Comparison of ENCODE assay signal across 16 cellular contexts in the genomic region with DNA sequence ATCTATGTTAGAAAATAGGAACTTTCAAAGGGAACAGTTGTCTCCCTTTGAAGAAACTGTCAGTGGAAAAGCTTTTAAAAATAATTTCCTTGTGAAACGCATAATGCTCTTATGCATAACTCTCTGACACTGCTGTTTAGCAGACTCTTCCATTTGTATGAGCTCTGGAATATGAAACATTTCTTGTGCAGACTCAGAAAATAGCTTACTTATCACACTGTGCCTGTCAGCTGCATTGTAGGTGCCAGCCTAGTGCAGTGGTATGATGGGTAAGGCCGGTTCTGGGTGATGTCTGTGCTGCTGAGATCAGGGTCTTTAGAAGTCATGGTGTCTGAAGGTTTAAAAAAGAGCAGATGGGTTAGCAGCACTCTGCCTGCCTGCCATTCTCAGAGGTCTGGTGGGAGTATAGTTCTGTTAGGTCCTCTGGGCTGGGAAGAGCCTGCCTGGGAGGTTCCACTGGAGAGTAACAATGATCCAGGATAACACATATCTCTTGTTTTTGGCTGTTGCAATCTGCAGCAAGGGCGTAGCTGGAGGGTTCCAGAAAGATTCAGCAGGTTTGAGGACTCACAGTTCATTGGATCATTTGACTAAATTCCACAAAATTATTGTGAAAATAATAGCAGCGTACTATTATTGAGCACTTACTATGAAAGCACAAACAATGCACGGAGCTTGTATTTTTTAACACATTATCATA.
"Had no signal": no experiment of that assay in that cellular context is flagged by ENCODE, and none has a peak within 500 bp of the region (broad histone marks: within the 10 kb centered on the region; RNA-seq: fewer than 3 reads in every experiment).

No MANE protein-coding gene starts in this region.

- H3K36me3 ChIP-seq: lower lobe of right lung, ovary, tibial artery had no signal

- H3K4me3 ChIP-seq: coronary artery, lower lobe of right lung, ovary, tibial artery had no signal

- H3K4me1 ChIP-seq: lower lobe of right lung, tibial artery had no signal

- H3K9me3 ChIP-seq: lower lobe of right lung, ovary, tibial artery had no signal

- H3K4me1 Mint-ChIP-seq: central memory CD8-positive, alpha-beta T cell; naive B cell; stimulated activated effector memory CD8-positive, alpha-beta T cell treated with anti-CD3 and anti-CD28 coated beads, Interleukin-12 subunit alpha, Interleukin-12 subunit beta, amount 100 ng/mL, for 72 hours had no signal

- H3K27me3 ChIP-seq: ovary, tibial artery had no signal

- DNase-seq: activated CD4-positive, alpha-beta T cell treated with anti-CD3 and anti-CD28 coated beads for 1 hour; activated CD4-positive, alpha-beta T cell treated with anti-CD3 and anti-CD28 coated beads, Interleukin-2, amount 50 U/mL, for 48 hours; activated naive CD4-positive, alpha-beta T cell treated with anti-CD3 and anti-CD28 coated beads, Interleukin-2, amount 50 U/mL, for 16 hours; activated T-cell treated with anti-CD3 and anti-CD28 coated beads, Interleukin-2, amount 50 U/mL, for 1 hour; kidney glomerular epithelial cell; lower lobe of right lung; naive B cell; ovary; stimulated activated CD4-positive, alpha-beta T cell treated with anti-CD3 and anti-CD28 coated beads, Interleukin-12 subunit alpha, Interleukin-12 subunit beta, amount 100 ng/mL, for 4 hours; stimulated activated CD4-positive, alpha-beta T cell treated with anti-CD3 and anti-CD28 coated beads, Interleukin-2, amount 100 ng/mL, for 24 hours; tibial artery had no signal

- H3K4me3 Mint-ChIP-seq: central memory CD8-positive, alpha-beta T cell; naive B cell; stimulated activated effector memory CD8-positive, alpha-beta T cell treated with anti-CD3 and anti-CD28 coated beads, Interleukin-12 subunit alpha, Interleukin-12 subunit beta, amount 100 ng/mL, for 72 hours; T-helper 2 cell treated with Interferon-gamma antibody and Interleukin-4, amounts not matched to agents 5 μg/mL and 100 μg/mL, for 36 hours had no signal

- ATAC-seq: esophagus mucosa; lower lobe of right lung; stimulated activated effector memory CD8-positive, alpha-beta T cell treated with anti-CD3 and anti-CD28 coated beads, Interleukin-12 subunit alpha, Interleukin-12 subunit beta, amount 100 ng/mL, for 72 hours had no signal

- H3K36me3 Mint-ChIP-seq: naive B cell; stimulated activated effector memory CD8-positive, alpha-beta T cell treated with anti-CD3 and anti-CD28 coated beads, Interleukin-12 subunit alpha, Interleukin-12 subunit beta, amount 100 ng/mL, for 72 hours had no signal

- H3K9me3 Mint-ChIP-seq: central memory CD8-positive, alpha-beta T cell; naive B cell; stimulated activated effector memory CD8-positive, alpha-beta T cell treated with anti-CD3 and anti-CD28 coated beads, Interleukin-12 subunit alpha, Interleukin-12 subunit beta, amount 100 ng/mL, for 72 hours; T-helper 2 cell treated with Interferon-gamma antibody and Interleukin-4, amounts not matched to agents 5 μg/mL and 100 μg/mL, for 36 hours had no signal

- H3K27ac ChIP-seq: coronary artery, lower lobe of right lung, ovary, tibial artery had no signal

- H3K27ac Mint-ChIP-seq: naive B cell; stimulated activated effector memory CD8-positive, alpha-beta T cell treated with anti-CD3 and anti-CD28 coated beads, Interleukin-12 subunit alpha, Interleukin-12 subunit beta, amount 100 ng/mL, for 72 hours; T-helper 2 cell treated with Interferon-gamma antibody and Interleukin-4, amounts not matched to agents 5 μg/mL and 100 μg/mL, for 36 hours had no signal
